ENCODE assay signal across 18 cellular contexts in genomic region chr5:178371362-178372090, GRCh38.
A peak's percentile ranks its signal among the peaks of the same experiment; 100 is the strongest.
DNase-seq lines count a peak whose midpoint lies in the region; ATAC-seq and TF ChIP-seq lines count a peak whose summit lies in the region.
"Had no signal": no experiment of that assay in that cellular context is flagged by ENCODE, and none has a peak within 500 bp of the region (broad histone marks: within the 10 kb centered on the region; RNA-seq: fewer than 3 reads in every experiment).

No MANE protein-coding gene starts in this region.

- DNase-seq in Right ventricle myocardium superior (no peak), Right ventricle myocardium inferior (ENCODE audit: missing footprints) (no peak), esophagus muscularis mucosa (ENCODE audit: extremely low spot score) (no peak), type B pancreatic cell (ENCODE audit: extremely low spot score, unreplicated experiment) (no peak), HK-2 (ENCODE audit: unreplicated experiment) (no peak), SJCRH30 (no peak), RWPE1 (ENCODE audit: low spot score) (no peak)
- DNase-seq: 8988T; activated naive CD8-positive, alpha-beta T cell treated with anti-CD3 and anti-CD28 coated beads, Interleukin-2, amount 50 U/mL, for 24 hours; CD8-positive, alpha-beta T cell; mesendoderm; NCI-H1048; NCI-H774; Peyer's patch; small intestine; T-cell had no signal

- H3K36me3 Mint-ChIP-seq in type B pancreatic cell = peaks cover 3% of the 10 kb centered on the region
- H3K36me3 Mint-ChIP-seq: CD8-positive, alpha-beta T cell; T-cell had no signal

- H3K27me3 ChIP-seq in esophagus muscularis mucosa (no peaks in the 10 kb centered on the region), muscle layer of duodenum (ENCODE audit: low read depth, low read length) (no peaks in the 10 kb centered on the region), SJCRH30 (no peaks in the 10 kb centered on the region)
- H3K27me3 ChIP-seq: Peyer's patch had no signal

- peak overlapping the region; percentile 37 to 59 (median 50) for H3K27ac ChIP-seq in esophagus muscularis mucosa (replicated peaks in 1 of 4)
- peak overlapping the region; percentile 3 for H3K27ac ChIP-seq in muscle layer of duodenum (ENCODE audit: low read length)
- no peak overlapping the region for H3K27ac ChIP-seq in SJCRH30
- no peak overlapping the region for H3K27ac ChIP-seq in RWPE1

- intact Hi-C loops in Right ventricle myocardium superior (cut with DNase I) = no loop called here
- intact Hi-C loops in Right ventricle myocardium inferior (cut with DNase I) = no loop called here
- intact Hi-C loops in esophagus muscularis mucosa (cut with DNase I) = no loop called here

- H3K4me1 Mint-ChIP-seq in type B pancreatic cell (ENCODE audit: unreplicated experiment) = peaks cover 27% of the 10 kb centered on the region
- H3K4me1 Mint-ChIP-seq: activated naive CD8-positive, alpha-beta T cell treated with anti-CD3 and anti-CD28 coated beads, Interleukin-2, amount 50 U/mL, for 24 hours; T-cell had no signal

- H3K4me1 ChIP-seq in esophagus muscularis mucosa = peaks cover 0 to 21% (median 17%) of the 10 kb centered on the region in 4 donors
- peaks cover 0 to 3% of the 10 kb centered on the region in 2 donors for H3K4me1 ChIP-seq in muscle layer of duodenum (ENCODE audit: control insufficient read depth in 1 of 2, insufficient read depth in 2 of 2, low read length in 2 of 2)
- H3K4me1 ChIP-seq in SJCRH30 = no peaks in the 10 kb centered on the region
- H3K4me1 ChIP-seq: Peyer's patch had no signal

- TF ChIP-seq EP300 in esophagus muscularis mucosa (IDR thresholded peaks at IDR 0.05) = no peak

- no peak for TF ChIP-seq CTCF in esophagus muscularis mucosa (IDR thresholded peaks at IDR 0.05)
- no peak for TF ChIP-seq CTCF in type B pancreatic cell (conservative IDR thresholded peaks at IDR 0.05)
- TF ChIP-seq CTCF in RWPE1 (conservative IDR thresholded peaks at IDR 0.05; ENCODE audit: low read depth) = no peak

- H3K27me3 Mint-ChIP-seq in type B pancreatic cell = peaks cover 5% of the 10 kb centered on the region

- peak overlapping the region; percentile 9 to 38 (median 26) for H3K4me3 ChIP-seq in esophagus muscularis mucosa
- H3K4me3 ChIP-seq in muscle layer of duodenum (ENCODE audit: low read depth in 1 of 2, low read length in 2 of 2) = peak overlapping the region in 1 of 2 donors; percentile 22
- no peak overlapping the region for H3K4me3 ChIP-seq in SJCRH30
- H3K4me3 ChIP-seq: K562, Peyer's patch had no signal

- ATAC-seq in Right ventricle myocardium superior (ENCODE audit: poor library complexity) = peak; percentile 19
- ATAC-seq in Right ventricle myocardium inferior = no peak
- ATAC-seq: activated naive CD8-positive, alpha-beta T cell treated with anti-CD3 and anti-CD28 coated beads, Interleukin-2, amount 50 U/mL, for 24 hours; CD8-positive, alpha-beta T cell; K562; T-cell had no signal

- POLR2A ChIA-PET in RWPE1 (lab: Yijun Ruan, JAX; ENCODE audit: low non-redundant PET) = no interaction called here

- peak overlapping the region; percentile 45 for H3K4me3 Mint-ChIP-seq in type B pancreatic cell
- H3K4me3 Mint-ChIP-seq: activated naive CD8-positive, alpha-beta T cell treated with anti-CD3 and anti-CD28 coated beads, Interleukin-2, amount 50 U/mL, for 24 hours; CD8-positive, alpha-beta T cell; T-cell had no signal

- H3K9me3 ChIP-seq in esophagus muscularis mucosa = peaks cover 0 to 3% (median 0%) of the 10 kb centered on the region in 4 donors
- H3K9me3 ChIP-seq in muscle layer of duodenum (ENCODE audit: control insufficient read depth in 1 of 2, low read length in 2 of 2) = no peaks in the 10 kb centered on the region
- H3K9me3 ChIP-seq in SJCRH30 (replicated peaks) = no peaks in the 10 kb centered on the region
- H3K9me3 ChIP-seq: Peyer's patch had no signal

- CTCF ChIA-PET in RWPE1 (lab: Yijun Ruan, JAX) = interaction anchor here (0.7 kb wide), 1 partner anchor 1162 kb away, joined by 6 read pairs; no protein-coding TSS in a partner anchor

- peaks cover 4% of the 10 kb centered on the region for H3K9me3 Mint-ChIP-seq in type B pancreatic cell
- H3K9me3 Mint-ChIP-seq: CD8-positive, alpha-beta T cell had no signal

- no peak for TF ChIP-seq POLR2A in esophagus muscularis mucosa (IDR thresholded peaks at IDR 0.05; ENCODE audit: low read depth)

- WGBS in esophagus muscularis mucosa = 59% methylated on average over 19 of the region's 24 CpGs

- no peaks in the 10 kb centered on the region for H3K36me3 ChIP-seq in esophagus muscularis mucosa
- H3K36me3 ChIP-seq in muscle layer of duodenum (ENCODE audit: control insufficient read depth in 1 of 2, insufficient read depth in 2 of 2, low read length in 2 of 2) = no peaks in the 10 kb centered on the region
- H3K36me3 ChIP-seq in SJCRH30 = no peaks in the 10 kb centered on the region
- H3K36me3 ChIP-seq: Peyer's patch had no signal

- no peak overlapping the region for H3K27ac Mint-ChIP-seq in type B pancreatic cell
- H3K27ac Mint-ChIP-seq: activated naive CD8-positive, alpha-beta T cell treated with anti-CD3 and anti-CD28 coated beads, Interleukin-2, amount 50 U/mL, for 24 hours; CD8-positive, alpha-beta T cell; T-cell had no signal

Comparison
In these comparisons a context has a peak if more than half of its experiments do, and no peak if none do; other contexts are left out.
1. H3K27ac ChIP-seq: peak in esophagus muscularis mucosa (4 of 4) and muscle layer of duodenum (single experiment); none in SJCRH30 (single experiment) and RWPE1 (single experiment).